Comparison of ENCODE assay signal across 7 cellular contexts in the genomic region with DNA sequence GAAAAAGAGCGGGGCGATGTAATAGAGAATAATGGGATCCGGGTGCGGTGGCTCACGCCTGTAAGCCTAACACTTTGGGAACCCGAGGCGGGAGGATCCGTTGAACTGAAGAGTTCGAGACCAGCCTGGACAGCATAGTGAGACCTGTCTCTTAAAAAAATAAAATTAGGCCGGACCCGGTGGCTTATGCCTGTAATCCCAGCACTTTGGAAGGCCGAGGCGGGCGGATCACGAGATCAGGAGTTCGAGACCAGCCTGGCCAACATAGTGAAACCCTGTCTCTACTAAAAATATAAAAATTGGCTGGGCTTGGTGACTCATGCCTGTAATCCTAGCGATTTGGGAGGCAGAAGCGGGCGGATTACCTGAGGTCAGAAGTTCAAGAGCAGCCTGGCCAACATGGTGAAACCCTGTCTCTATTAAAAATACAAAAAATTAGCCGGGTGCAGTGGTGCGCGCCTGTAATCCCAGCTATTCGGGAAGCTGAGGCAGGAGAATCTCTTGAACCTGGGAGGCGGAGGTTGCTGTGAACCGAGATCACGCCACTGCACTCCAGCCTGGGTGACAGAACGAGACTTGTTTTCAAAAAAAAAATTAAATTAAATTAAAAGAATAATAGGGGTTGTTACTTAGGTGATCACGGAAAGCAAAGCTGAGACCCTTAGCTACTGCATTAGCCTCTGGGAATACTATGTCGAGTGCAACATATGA. TPM values are rescaled to one million over a fixed set of nuclear protein-coding genes. Genes with fewer than 3 reads are reported as not detected.
DNase-seq lines count a peak whose midpoint lies in the region; ATAC-seq and TF ChIP-seq lines count a peak whose summit lies in the region.
"Not testable (repeated sequence)": the region's sequence is repeated elsewhere in the genome, so short reads cannot be mapped to it uniquely, and the experiment has no call there.

No MANE protein-coding gene starts in this region.

- CTCF ChIA-PET in Panc1 (lab: Charles Lee): not testable (repeated sequence)

- peaks cover 66% of the 10 kb centered on the region for H3K36me3 Mint-ChIP-seq in activated T-helper 17 cell treated with anti-CD3 and anti-CD28 coated beads, Interleukin-2, amount 50 U/mL, for 72 hours (ENCODE audit: low read depth)
- peaks cover 4 to 16% of the 10 kb centered on the region in 2 donors for H3K36me3 Mint-ChIP-seq in naive B cell

- not testable (repeated sequence) for H3K27me3 Mint-ChIP-seq in activated T-helper 17 cell treated with anti-CD3 and anti-CD28 coated beads, Interleukin-2, amount 50 U/mL, for 72 hours; naive B cell

- not testable (repeated sequence) for TF ChIP-seq POLR2A in spleen (IDR thresholded peaks at IDR 0.05)

- POLR2A ChIA-PET in Panc1 (lab: Charles Lee): not testable (repeated sequence)

- 83% methylated on average over 29 of the region's 29 CpGs for WGBS in right cardiac atrium
- 85 to 87% (median 86%) methylated on average over 29 of the region's 29 CpGs for WGBS in spleen, 5 donors

- H3K27ac Mint-ChIP-seq in activated T-helper 17 cell treated with anti-CD3 and anti-CD28 coated beads, Interleukin-2, amount 50 U/mL, for 72 hours: peak overlapping the region; percentile 88
- peak overlapping the region; percentile 97 to 100 (median 99) for H3K27ac Mint-ChIP-seq in naive B cell

- not testable (repeated sequence) for H3K9me3 ChIP-seq in HAP-1; Panc1 (ENCODE audit: control insufficient read depth, insufficient read depth, low read depth, low read length); right cardiac atrium (ENCODE audit: control insufficient read depth, low read length); spleen

- H3K4me3 ChIP-seq in HAP-1: peak overlapping the region; percentile 89; the same call in 1 of the 2 replicates
- peak overlapping the region; percentile 77 to 95 for H3K4me3 ChIP-seq in Panc1 (ENCODE audit: low read depth in 2 of 2, low read length in 2 of 2)
- peak overlapping the region; percentile 91 for H3K4me3 ChIP-seq in coronary artery
- H3K4me3 ChIP-seq in right cardiac atrium (ENCODE audit: low read length): peak overlapping the region; percentile 25
- H3K4me3 ChIP-seq in spleen: peak overlapping the region in 5 of 8 donors; percentile 68 to 93 (median 79)

- in situ Hi-C loops in HAP-1 (cut with MboI; ENCODE audit: low sequenced_read_pairs); Panc1 (cut with HindIII; ENCODE audit: low pct_unique_long_range_greater_than_20kb, low sequenced_read_pairs): not testable (repeated sequence)

- peak overlapping the region; percentile 78 for H3K4me3 Mint-ChIP-seq in activated T-helper 17 cell treated with anti-CD3 and anti-CD28 coated beads, Interleukin-2, amount 50 U/mL, for 72 hours
- peak overlapping the region; percentile 88 to 100 (median 95) for H3K4me3 Mint-ChIP-seq in naive B cell

- TF ChIP-seq CTCF in Panc1 (IDR thresholded peaks at IDR 0.05); coronary artery (IDR thresholded peaks at IDR 0.05); spleen (IDR thresholded peaks at IDR 0.05 in 8 of 11, conservative IDR thresholded peaks at IDR 0.05 in 3 of 11): not testable (repeated sequence)

- H3K36me3 ChIP-seq in HAP-1 (replicated peaks) (peaks cover 19% of the 10 kb centered on the region), Panc1 (ENCODE audit: control insufficient read depth, insufficient read depth, low read length) (peaks cover 20% of the 10 kb centered on the region), spleen (peaks cover 0 to 26% (median 21%) of the 10 kb centered on the region in 6 donors)

- ATAC-seq in Panc1: peak; percentile 3
- not testable (repeated sequence) for ATAC-seq in activated T-helper 17 cell treated with anti-CD3 and anti-CD28 coated beads, Interleukin-2, amount 50 U/mL, for 72 hours (replicated peaks); right cardiac atrium; naive B cell (ENCODE audit: low read depth in 2 of 2)

- not testable (repeated sequence) for BruUV-seq in Panc1 (replicated peaks; lab: Mats Ljungman, UMichigan)

- H3K4me1 Mint-ChIP-seq in activated T-helper 17 cell treated with anti-CD3 and anti-CD28 coated beads, Interleukin-2, amount 50 U/mL, for 72 hours: peaks cover 15% of the 10 kb centered on the region
- peaks cover 34 to 59% (median 42%) of the 10 kb centered on the region in 3 donors for H3K4me1 Mint-ChIP-seq in naive B cell

- intact Hi-C loops in Panc1 (cut with micrococcal nuclease; ENCODE audit: unreplicated experiment): loop anchor here (5.0 kb wide), 1 partner anchor 328 kb away; no protein-coding TSS in a partner anchor
- intact Hi-C loops in right cardiac atrium (cut with DNase I); spleen (cut with DNase I; ENCODE audit: low total_unique reads): not testable (repeated sequence)

- H3K9me3 Mint-ChIP-seq in activated T-helper 17 cell treated with anti-CD3 and anti-CD28 coated beads, Interleukin-2, amount 50 U/mL, for 72 hours; naive B cell: not testable (repeated sequence)

- H3K27ac ChIP-seq in Panc1 (ENCODE audit: low read length) (peak overlapping the region; percentile 99), coronary artery (peak overlapping the region; percentile 93 to 97), right cardiac atrium (ENCODE audit: low read length) (peak overlapping the region; percentile 89), spleen (peak overlapping the region; percentile 81 to 99 (median 95))

- not testable (repeated sequence) for DNase-seq in HAP-1 (ENCODE audit: low spot score in 2 of 2); Panc1 (ENCODE audit: low read depth, low spot score); coronary artery (ENCODE audit: low spot score); naive B cell
- DNase-seq in right cardiac atrium: peak in 1 of 3 donors; percentile 56
- DNase-seq in spleen: peak; percentile 82

- not testable (repeated sequence) for H3K27me3 ChIP-seq in HAP-1 (ENCODE audit: low read depth); Panc1 (ENCODE audit: control insufficient read depth, insufficient read depth, low read length); right cardiac atrium (ENCODE audit: control insufficient read depth, insufficient read depth); spleen (replicated peaks in 1 of 7)

- H3K4me1 ChIP-seq in HAP-1 (peaks cover 28% of the 10 kb centered on the region), Panc1 (ENCODE audit: control insufficient read depth, insufficient read depth, low read length) (peaks cover 38% of the 10 kb centered on the region), spleen (peaks cover 22 to 83% (median 71%) of the 10 kb centered on the region in 6 donors)
- H3K4me1 ChIP-seq in right cardiac atrium (ENCODE audit: control insufficient read depth, insufficient read depth, low read length): not testable (repeated sequence)

RNA-seq across cellular contexts. Expression of a gene that starts 0.7 kb away (rescaled TPM):
- total RNA-seq in Panc1 (2021; ENCODE audit: unreplicated experiment): 57.8 TPM
- polyA plus RNA-seq in Panc1 (2012; ENCODE audit: insufficient read length): 47.2 TPM
- 10 to 100 TPM; 28.0 to 46.3 TPM for total RNA-seq in activated T-helper 17 cell treated with anti-CD3 and anti-CD28 coated beads, Interleukin-2, amount 50 U/mL, for 72 hours
- 10 to 100 TPM; 19.2 to 23.8 (median 21.1) TPM for total RNA-seq in right cardiac atrium
- polyA plus RNA-seq in right cardiac atrium: 11.7 TPM
- polyA plus RNA-seq in naive B cell (ENCODE audit: low read depth in 6 of 6): 10 to 100 TPM; 43.7 to 64.7 (median 55.4) TPM
- total RNA-seq in spleen: 10 to 100 TPM; 26.8 to 49.0 (median 39.2) TPM
- polyA plus RNA-seq in spleen: 10 to 100 TPM; 10.3 to 14.6 (median 13.4) TPM

RNA-seq across cellular contexts. Expression of a gene that starts 2.0 kb away (rescaled TPM):
- total RNA-seq in Panc1 (2021; ENCODE audit: unreplicated experiment) (114 TPM), right cardiac atrium (10 to 100 TPM; 27.1 to 32.6 (median 30.1) TPM), spleen (10 to 100 TPM; 48.1 to 68.7 (median 57.7) TPM)
- 74.3 TPM for polyA plus RNA-seq in Panc1 (2012; ENCODE audit: insufficient read length)
- 10 to 100 TPM; 41.4 to 62.2 TPM for total RNA-seq in activated T-helper 17 cell treated with anti-CD3 and anti-CD28 coated beads, Interleukin-2, amount 50 U/mL, for 72 hours
- polyA plus RNA-seq in right cardiac atrium (21.0 TPM), naive B cell (ENCODE audit: low read depth in 6 of 6) (10 to 100 TPM; 29.0 to 46.6 (median 40.4) TPM), spleen (10 to 100 TPM; 24.6 to 30.2 (median 29.5) TPM)

Comparison
In these comparisons a context has a peak if more than half of its experiments do, and no peak if none do; other contexts are left out.
1. H3K4me3 ChIP-seq: peak in every context shown above with its lines; median percentile 91 in coronary artery; 89 in HAP-1; 86 in Panc1; 79 in spleen; 25 in right cardiac atrium.